Comparison of ENCODE assay signal across 27 cellular contexts in genomic region chr3:3648961-3649360, GRCh38.
"Had no signal": no experiment of that assay in that cellular context is flagged by ENCODE, and none has a peak within 500 bp of the region (broad histone marks: within the 10 kb centered on the region; RNA-seq: fewer than 3 reads in every experiment).

No MANE protein-coding gene starts in this region.

- H3K4me2 ChIP-seq: smooth muscle cell had no signal

- DNase-seq: activated CD4-positive, alpha-beta T cell treated with anti-CD3 and anti-CD28 coated beads for 4 hours; activated CD4-positive, alpha-beta T cell treated with anti-CD3 and anti-CD28 coated beads, Interleukin-2, amount 50 U/mL, for 4 hours; activated naive CD4-positive, alpha-beta T cell; activated T-cell treated with anti-CD3 and anti-CD28 coated beads for 4 hours; activated T-cell treated with anti-CD3 and anti-CD28 coated beads, Interleukin-2, amount 50 U/mL, for 72 hours; effector memory CD8-positive, alpha-beta T cell; foreskin fibroblast; head of caudate nucleus; hippocampal formation; left colon; mammary epithelial cell; naive thymus-derived CD4-positive, alpha-beta T cell; nucleus accumbens; pancreas; psoas muscle; sigmoid colon; stimulated activated CD4-positive, alpha-beta T cell treated with anti-CD3 and anti-CD28 coated beads, Interleukin-15, amount 100 ng/mL, for 24 hours; stimulated activated CD4-positive, alpha-beta T cell treated with anti-CD3 and anti-CD28 coated beads, Interleukin-2, amount 100 ng/mL, for 24 hours; stimulated activated naive B cell treated with anti-CD40 and anti-IgM and Interleukin-4, amounts not matched to agents 10 μg/mL and 1 μg/mL and 100 μg/mL, for 72 hours; stomach; thyroid gland; upper lobe of left lung had no signal

- H3K27me3 ChIP-seq: pancreas, sigmoid colon, stomach, thyroid gland, upper lobe of left lung, vagina had no signal

- ATAC-seq: activated naive CD4-positive, alpha-beta T cell treated with anti-CD3 and anti-CD28 coated beads, Interleukin-2, amount 50 U/mL, for 72 hours; activated T-cell treated with anti-CD3 and anti-CD28 coated beads, Interleukin-2, amount 50 U/mL, for 72 hours; effector memory CD8-positive, alpha-beta T cell; left colon; naive thymus-derived CD4-positive, alpha-beta T cell; pancreas; psoas muscle; stimulated activated naive B cell treated with anti-CD40 and anti-IgM and Interleukin-4, amounts not matched to agents 10 μg/mL and 1 μg/mL and 100 μg/mL, for 72 hours had no signal

- H3K27ac ChIP-seq: cardiac muscle cell, coronary artery, pancreas, psoas muscle, sigmoid colon, stomach, thyroid gland, upper lobe of left lung, vagina had no signal

- H3K4me1 ChIP-seq: pancreas, psoas muscle, sigmoid colon, stomach, thyroid gland, upper lobe of left lung, vagina had no signal

- H3K9me3 ChIP-seq: pancreas, psoas muscle, sigmoid colon, stomach, thyroid gland, upper lobe of left lung, vagina had no signal

- H3K36me3 ChIP-seq: cardiac muscle cell, pancreas, sigmoid colon, stomach, thyroid gland, upper lobe of left lung, vagina had no signal

- H3K4me3 ChIP-seq: cardiac muscle cell, coronary artery, pancreas, psoas muscle, sigmoid colon, smooth muscle cell, stomach, thyroid gland, upper lobe of left lung, vagina had no signal
